Comparison of ENCODE assay signal across 9 cellular contexts in the genomic region with DNA sequence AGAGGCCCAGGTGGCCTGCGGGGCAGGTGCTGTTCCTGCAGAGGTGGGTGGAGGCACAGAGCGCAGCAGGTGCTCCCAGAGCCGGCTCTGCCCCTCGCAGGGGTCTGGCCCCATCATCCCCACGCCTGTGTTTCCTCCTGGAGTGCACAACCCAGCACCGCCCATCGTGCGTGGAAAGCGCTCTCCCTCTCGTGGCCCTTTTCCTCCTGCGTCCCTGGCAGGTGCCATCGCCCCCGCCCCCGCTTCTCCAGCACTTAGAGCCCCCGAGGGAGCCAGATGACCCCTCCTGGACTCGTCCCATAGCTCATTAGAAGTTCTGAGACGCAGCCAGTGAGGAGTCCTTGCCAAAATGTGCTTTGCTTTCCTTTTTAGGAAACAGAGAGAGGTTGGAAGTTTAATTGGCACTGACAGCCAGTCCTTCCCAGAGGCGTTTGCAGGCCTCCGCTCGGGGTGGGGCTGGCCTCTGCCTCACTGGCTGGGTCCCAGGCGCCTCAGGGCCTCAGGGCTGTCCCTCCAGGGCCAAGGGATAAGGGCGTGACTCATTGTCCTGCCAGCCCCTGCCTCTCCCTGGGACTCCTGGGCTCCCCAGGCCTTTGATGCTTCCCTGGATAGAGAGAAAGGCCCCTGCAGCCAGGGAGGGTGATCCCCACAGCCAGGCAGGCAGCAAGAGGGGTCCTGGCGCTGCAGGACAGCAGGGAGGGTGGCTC. TPM values are rescaled to one million over a fixed set of nuclear protein-coding genes. Genes with fewer than 3 reads are reported as not detected.
DNase-seq lines count a peak whose midpoint lies in the region; ATAC-seq lines count a peak whose summit lies in the region.
"Had no signal": no experiment of that assay in that cellular context is flagged by ENCODE, and none has a peak within 500 bp of the region (broad histone marks: within the 10 kb centered on the region; RNA-seq: fewer than 3 reads in every experiment).

No MANE protein-coding gene starts in this region.

- peak overlapping the region; percentile 3 for H3K27ac ChIP-seq in adipose tissue (ENCODE audit: low read depth, low read length)
- H3K27ac ChIP-seq: epithelial cell of prostate had no signal

- intact Hi-C loops in left ventricle myocardium superior (cut with micrococcal nuclease) = no loop called here

- 41 to 81% (median 53%) methylated on average over 23 of the region's 23 CpGs for WGBS in adipose tissue, 3 donors

- DNase-seq in DMS 273 treated with DMSO at 0.1 percent for 48 hours (lab: John Stamatoyannopoulos, UW) (peak; percentile 84), left ventricle myocardium superior (peak; percentile 94), retina (peak; percentile 71), SKM-1 (lab: John Stamatoyannopoulos, UW; ENCODE audit: unreplicated experiment) (no peak), NCI-H510A treated with DMSO at 0.1 percent for 48 hours (lab: John Stamatoyannopoulos, UW) (no peak), UCSD-AML1 (lab: John Stamatoyannopoulos, UW; ENCODE audit: unreplicated experiment) (no peak)

- peak; percentile 95 for ATAC-seq in left ventricle myocardium superior
- no peak for ATAC-seq in GM18907 (IDR thresholded peaks at IDR 0.05; ENCODE audit: unreplicated experiment)

RNA-seq across cellular contexts. Expression of gene CHMP6, which starts 32.2 kb away (rescaled TPM):
- 10 to 100 TPM; 14.8 to 27.8 (median 26.4) TPM for polyA plus RNA-seq in adipose tissue
- 19.5 TPM for total RNA-seq in left ventricle myocardium superior

Comparison
In these comparisons a context has a peak if more than half of its experiments do, and no peak if none do; other contexts are left out.
1. DNase-seq: peak in DMS 273 treated with DMSO at 0.1 percent for 48 hours (single experiment), left ventricle myocardium superior (single experiment) and retina (single experiment); none in SKM-1 (single experiment), NCI-H510A treated with DMSO at 0.1 percent for 48 hours (single experiment) and UCSD-AML1 (single experiment).